Comparison of ENCODE assay signal across 8 cellular contexts in genomic region chr2:200944467-200945394, GRCh38. TPM values are rescaled to one million over a fixed set of nuclear protein-coding genes. Genes with fewer than 3 reads are reported as not detected.
DNase-seq lines count a peak whose midpoint lies in the region; ATAC-seq and TF ChIP-seq lines count a peak whose summit lies in the region.

No MANE protein-coding gene starts in this region.

- TF ChIP-seq CTCF in fibroblast of the aortic adventitia (IDR thresholded peaks at IDR 0.05; ENCODE audit: insufficient read depth, low read length): no peak

- DNase-seq in activated CD4-positive, alpha-beta T cell treated with anti-CD3 and anti-CD28 coated beads, Interleukin-2, amount 50 U/mL, for 48 hours: peak; percentile 78 to 85
- DNase-seq in fibroblast of the aortic adventitia (ENCODE audit: low read depth): peak; percentile 86
- DNase-seq in stimulated activated CD8-positive, alpha-beta memory T cell treated with anti-CD3 and anti-CD28 coated beads, Interleukin-15, amount 100 ng/mL, for 48 hours (ENCODE audit: low read depth in 2 of 2): peak; percentile 48 to 62
- DNase-seq in OCI-M1 (lab: John Stamatoyannopoulos, UW): no peak
- DNase-seq in iPS-NIHi11 (ENCODE audit: low spot score): no peak

- ATAC-seq in HG02759 (IDR thresholded peaks at IDR 0.05; ENCODE audit: unreplicated experiment): peak; percentile 59
- no peak for ATAC-seq in GM21528 (IDR thresholded peaks at IDR 0.05; ENCODE audit: low FRiP score, unreplicated experiment)
- no peak for ATAC-seq in HG02623 (IDR thresholded peaks at IDR 0.05; ENCODE audit: unreplicated experiment)

- no peak overlapping the region for H3K4me3 ChIP-seq in fibroblast of the aortic adventitia (ENCODE audit: low read depth, low read length)

RNA-seq across cellular contexts. Expression of gene ORC2, which starts 18.7 kb away (rescaled TPM):
- total RNA-seq in fibroblast of the aortic adventitia (ENCODE audit: low replicate concordance): 12.7 and 17.4 TPM in 2 replicates

RNA-seq across cellular contexts. Expression of gene NIF3L1, which starts 55.6 kb away (rescaled TPM):
- total RNA-seq in fibroblast of the aortic adventitia (ENCODE audit: low replicate concordance): 8.4 and 38.5 TPM in 2 replicates

RNA-seq across cellular contexts. Expression of gene PPIL3, which starts 55.9 kb away (rescaled TPM):
- 47.3 and 50.0 TPM in 2 replicates for total RNA-seq in fibroblast of the aortic adventitia (ENCODE audit: low replicate concordance)

Comparison
In these comparisons a context has a peak if more than half of its experiments do, and no peak if none do; other contexts are left out.
1. DNase-seq: peak in activated CD4-positive, alpha-beta T cell treated with anti-CD3 and anti-CD28 coated beads, Interleukin-2, amount 50 U/mL, for 48 hours (2 of 2), fibroblast of the aortic adventitia (single experiment) and stimulated activated CD8-positive, alpha-beta memory T cell treated with anti-CD3 and anti-CD28 coated beads, Interleukin-15, amount 100 ng/mL, for 48 hours (2 of 2); none in OCI-M1 (single experiment) and iPS-NIHi11 (single experiment).